In the genomic region with DNA sequence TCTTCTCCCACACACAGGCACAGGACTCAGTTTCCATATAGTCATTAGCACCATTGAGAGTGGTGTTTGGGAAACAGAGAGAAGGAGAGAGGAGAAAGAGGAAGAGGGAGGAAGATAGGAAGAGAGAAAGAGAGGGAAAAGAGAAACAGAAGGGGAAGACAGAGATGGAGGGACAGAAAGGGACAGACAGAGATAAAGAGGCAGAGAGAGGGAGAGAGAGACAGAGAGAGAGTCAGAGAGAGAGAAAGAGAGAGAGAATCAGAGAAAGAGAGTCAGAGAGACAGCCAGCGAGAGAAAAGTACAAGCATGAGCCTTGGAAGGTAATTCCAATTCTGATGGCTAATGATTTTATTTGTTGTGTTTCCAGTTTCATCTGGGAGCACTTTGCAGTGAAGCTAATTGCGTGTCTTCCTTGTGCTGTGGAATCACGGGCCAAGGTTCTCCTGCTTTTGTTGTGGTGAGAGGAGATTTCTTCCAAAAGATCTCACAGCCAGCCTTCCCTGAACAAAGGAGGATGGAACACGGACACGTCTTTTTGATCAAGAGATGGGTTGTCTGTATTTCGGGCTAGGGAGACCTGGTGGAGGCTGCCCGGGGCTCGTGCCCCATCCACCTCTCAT, we compare ENCODE assay signal across 15 cellular contexts.
A peak's percentile ranks its signal among the peaks of the same experiment; 100 is the strongest.
DNase-seq lines count a peak whose midpoint lies in the region; TF ChIP-seq lines count a peak whose summit lies in the region.
"Had no signal": no experiment of that assay in that cellular context is flagged by ENCODE, and none has a peak within 500 bp of the region (broad histone marks: within the 10 kb centered on the region; RNA-seq: fewer than 3 reads in every experiment).

No MANE protein-coding gene starts in this region.

- H3K27me3 ChIP-seq in breast epithelium (no peaks in the 10 kb centered on the region), neuronal stem cell (ENCODE audit: control insufficient read depth in 3 of 3, insufficient read depth in 3 of 3, low read depth in 1 of 3, low read length in 3 of 3) (peaks cover 0 to 2% (median 0%) of the 10 kb centered on the region in 3 experiments)
- H3K27me3 ChIP-seq: BLaER1 had no signal

- H3K36me3 ChIP-seq in breast epithelium (no peaks in the 10 kb centered on the region), neuronal stem cell (replicated peaks in 1 of 2; ENCODE audit: control insufficient read depth in 2 of 2, insufficient read depth in 2 of 2, low read length in 2 of 2) (no peaks in the 10 kb centered on the region)
- H3K36me3 ChIP-seq: BLaER1 had no signal

- H3K9me3 Mint-ChIP-seq in activated T-helper 2 cell treated with anti-CD3 and anti-CD28 coated beads, Interferon-gamma antibody, Interleukin-2, Interleukin-4, amounts not matched to agents 10 μg/mL and 5 μg/mL and 100 μg/mL, durations not matched to agents 14 hours and 24 hours and 36 hours, result no peaks in the 10 kb centered on the region

- TF ChIP-seq POLR2A in breast epithelium (IDR thresholded peaks at IDR 0.05), result no peak
- no peak for TF ChIP-seq POLR2A in erythroblast (IDR thresholded peaks at IDR 0.05; ENCODE audit: low read length)

- no peaks in the 10 kb centered on the region for H3K4me1 ChIP-seq in breast epithelium
- peaks cover 0 to 3% of the 10 kb centered on the region in 2 donors for H3K4me1 ChIP-seq in neuronal stem cell (ENCODE audit: control insufficient read depth in 2 of 2, insufficient read depth in 1 of 2, low read depth in 1 of 2, low read length in 2 of 2)
- H3K4me1 ChIP-seq: A549 had no signal

- H4K91ac ChIP-seq in neuronal stem cell (ENCODE audit: low read depth, low read length, poor library complexity), result no peak overlapping the region

- H3K4me3 ChIP-seq in AG10803 (ENCODE audit: low read length), result no peak overlapping the region
- no peak overlapping the region for H3K4me3 ChIP-seq in breast epithelium
- no peak overlapping the region for H3K4me3 ChIP-seq in neuronal stem cell (ENCODE audit: low read length in 2 of 2)
- H3K4me3 ChIP-seq: A549, BLaER1 had no signal

- no CpG with 5 or more reads among the region's 8 CpGs for WGBS in neuronal stem cell (ENCODE audit: extremely low coverage in 2 of 2, insufficient read length in 2 of 2, insufficient replicate concordance in 1 of 2), 2 donors

- no peak overlapping the region for H2BK12ac ChIP-seq in neuronal stem cell (ENCODE audit: low read length)

- no peaks in the 10 kb centered on the region for H3K9me3 ChIP-seq in breast epithelium
- no peaks in the 10 kb centered on the region for H3K9me3 ChIP-seq in neuronal stem cell (replicated peaks in 1 of 2; ENCODE audit: control insufficient read depth in 2 of 2, insufficient read depth in 1 of 2, low read depth in 1 of 2, low read length in 2 of 2)
- H3K9me3 ChIP-seq: A549 had no signal

- peak overlapping the region; percentile 56; the same call in 1 of the 2 replicates for H3K27ac ChIP-seq in C4-2B
- peak overlapping the region; percentile 40 to 62 for H3K27ac ChIP-seq in breast epithelium
- H3K27ac ChIP-seq in neuronal stem cell (replicated peaks; ENCODE audit: low read length), result no peak overlapping the region
- H3K27ac ChIP-seq: BLaER1 had no signal

- no peak overlapping the region for H3K14ac ChIP-seq in neuronal stem cell (ENCODE audit: low read length)

- no peak overlapping the region for H2AFZ ChIP-seq in neuronal stem cell (ENCODE audit: low read length)

- no peak overlapping the region for H2BK15ac ChIP-seq in neuronal stem cell (ENCODE audit: low read length)

- H3K36me3 Mint-ChIP-seq in activated T-helper 2 cell treated with anti-CD3 and anti-CD28 coated beads, Interferon-gamma antibody, Interleukin-2, Interleukin-4, amounts not matched to agents 10 μg/mL and 5 μg/mL and 100 μg/mL, durations not matched to agents 14 hours and 24 hours and 36 hours (ENCODE audit: low read depth), result no peaks in the 10 kb centered on the region
- H3K36me3 Mint-ChIP-seq: CD4-positive, CD25-positive, alpha-beta regulatory T cell; IgD-negative memory B cell had no signal

- H3K27me3 Mint-ChIP-seq in activated T-helper 2 cell treated with anti-CD3 and anti-CD28 coated beads, Interferon-gamma antibody, Interleukin-2, Interleukin-4, amounts not matched to agents 10 μg/mL and 5 μg/mL and 100 μg/mL, durations not matched to agents 14 hours and 24 hours and 36 hours (ENCODE audit: low read depth), result no peaks in the 10 kb centered on the region
- H3K27me3 Mint-ChIP-seq: CD4-positive, CD25-positive, alpha-beta regulatory T cell; IgD-negative memory B cell had no signal

- no peaks in the 10 kb centered on the region for H3K79me1 ChIP-seq in neuronal stem cell (ENCODE audit: low read depth, low read length)

- no peak overlapping the region for H3K9ac ChIP-seq in neuronal stem cell (ENCODE audit: low read depth, low read length, poor library complexity)
- H3K9ac ChIP-seq: BLaER1 had no signal

- no peaks in the 10 kb centered on the region for H3K4me1 Mint-ChIP-seq in activated T-helper 2 cell treated with anti-CD3 and anti-CD28 coated beads, Interferon-gamma antibody, Interleukin-2, Interleukin-4, amounts not matched to agents 10 μg/mL and 5 μg/mL and 100 μg/mL, durations not matched to agents 14 hours and 24 hours and 36 hours (ENCODE audit: low read depth)
- H3K4me1 Mint-ChIP-seq: CD4-positive, CD25-positive, alpha-beta regulatory T cell; IgD-negative memory B cell had no signal

- no peak overlapping the region for H2AK5ac ChIP-seq in neuronal stem cell (ENCODE audit: low read depth, low read length)

- H3K23ac ChIP-seq in neuronal stem cell (ENCODE audit: low read depth, low read length, poor library complexity), result no peak overlapping the region

- DNase-seq in AG10803 (ENCODE audit: low read depth), result peak; percentile 60
- DNase-seq in breast epithelium (ENCODE audit: low spot score in 2 of 2), result no peak
- DNase-seq in neuronal stem cell (ENCODE audit: low spot score), result no peak
- no peak for DNase-seq in activated T-helper 2 cell treated with anti-CD3 and anti-CD28 coated beads, Interferon-gamma antibody, Interleukin-2, Interleukin-4, amounts not matched to agents 10 μg/mL and 5 μg/mL and 100 μg/mL, durations not matched to agents 14 hours and 24 hours and 36 hours (ENCODE audit: low spot score)
- DNase-seq in NOMO-1 (lab: John Stamatoyannopoulos, UW; ENCODE audit: unreplicated experiment in 2 of 2), result no peak
- DNase-seq in erythroblast (lab: John Stamatoyannopoulos, UW), result no peak
- DNase-seq: AML-193; CD4-positive, CD25-positive, alpha-beta regulatory T cell; DMS53; GF-D8; HCEC 1CT had no signal

- no peak overlapping the region for H4K8ac ChIP-seq in neuronal stem cell (ENCODE audit: low read depth, low read length)

- H2BK120ac ChIP-seq in neuronal stem cell (ENCODE audit: low read depth, low read length), result peak overlapping the region; percentile 45

- H3K18ac ChIP-seq in neuronal stem cell (ENCODE audit: low read length), result no peak overlapping the region

- TF ChIP-seq CTCF in AG10803 (conservative IDR thresholded peaks at IDR 0.05; ENCODE audit: low read length) (no peak), C4-2B (conservative IDR thresholded peaks at IDR 0.05) (no peak), breast epithelium (IDR thresholded peaks at IDR 0.05) (no peak)

- no peak overlapping the region for H2BK5ac ChIP-seq in neuronal stem cell (ENCODE audit: low read length)

- intact Hi-C loops in breast epithelium (cut with DNase I; ENCODE audit: low total_unique reads), result no loop called here
- intact Hi-C loops in activated T-helper 2 cell treated with anti-CD3 and anti-CD28 coated beads, Interferon-gamma antibody, Interleukin-2, Interleukin-4, amounts not matched to agents 10 μg/mL and 5 μg/mL and 100 μg/mL, durations not matched to agents 14 hours and 24 hours and 36 hours (cut with micrococcal nuclease), result no loop called here

- no peak overlapping the region for H3K4ac ChIP-seq in neuronal stem cell (ENCODE audit: low read length)

- no peak overlapping the region for H3K4me2 ChIP-seq in neuronal stem cell (ENCODE audit: insufficient read depth, low read length, poor library complexity, severe bottlenecking)
- H3K4me2 ChIP-seq: A549, BLaER1 had no signal

- no peak overlapping the region for H3K27ac Mint-ChIP-seq in activated T-helper 2 cell treated with anti-CD3 and anti-CD28 coated beads, Interferon-gamma antibody, Interleukin-2, Interleukin-4, amounts not matched to agents 10 μg/mL and 5 μg/mL and 100 μg/mL, durations not matched to agents 14 hours and 24 hours and 36 hours
- H3K27ac Mint-ChIP-seq: CD4-positive, CD25-positive, alpha-beta regulatory T cell; IgD-negative memory B cell had no signal

- H3K4me3 Mint-ChIP-seq in activated T-helper 2 cell treated with anti-CD3 and anti-CD28 coated beads, Interferon-gamma antibody, Interleukin-2, Interleukin-4, amounts not matched to agents 10 μg/mL and 5 μg/mL and 100 μg/mL, durations not matched to agents 14 hours and 24 hours and 36 hours (ENCODE audit: low read depth), result no peak overlapping the region
- H3K4me3 Mint-ChIP-seq: CD4-positive, CD25-positive, alpha-beta regulatory T cell; IgD-negative memory B cell had no signal
